ENCODE assay signal across 15 cellular contexts in genomic region chr17:59695943-59696681, GRCh38. TPM values are rescaled to one million over a fixed set of nuclear protein-coding genes. Genes with fewer than 3 reads are reported as not detected.
DNase-seq lines count a peak whose midpoint lies in the region; ATAC-seq lines count a peak whose summit lies in the region.
"Had no signal": no experiment of that assay in that cellular context is flagged by ENCODE, and none has a peak within 500 bp of the region (broad histone marks: within the 10 kb centered on the region; RNA-seq: fewer than 3 reads in every experiment).

No MANE protein-coding gene starts in this region.

- H3K4me3 Mint-ChIP-seq in activated naive CD4-positive, alpha-beta T cell treated with anti-CD3 and anti-CD28 coated beads, Interleukin-2, amount 10 ng/mL, durations not matched to agents 7 days and 5 days, result no peak overlapping the region
- no peak overlapping the region for H3K4me3 Mint-ChIP-seq in stimulated activated memory B cell treated with anti-CD40 and anti-IgM and Interleukin-4, amounts not matched to agents 10 μg/mL and 1 μg/mL and 100 μg/mL, for 72 hours

- peaks cover 28% of the 10 kb centered on the region for H3K4me1 Mint-ChIP-seq in activated naive CD4-positive, alpha-beta T cell treated with anti-CD3 and anti-CD28 coated beads, Interleukin-2, amount 10 ng/mL, durations not matched to agents 7 days and 5 days
- peaks cover 56% of the 10 kb centered on the region for H3K4me1 Mint-ChIP-seq in stimulated activated memory B cell treated with anti-CD40 and anti-IgM and Interleukin-4, amounts not matched to agents 10 μg/mL and 1 μg/mL and 100 μg/mL, for 72 hours

- peak overlapping the region; percentile 17 for H3K27ac Mint-ChIP-seq in activated naive CD4-positive, alpha-beta T cell treated with anti-CD3 and anti-CD28 coated beads, Interleukin-2, amount 10 ng/mL, durations not matched to agents 7 days and 5 days
- peak overlapping the region; percentile 61 for H3K27ac Mint-ChIP-seq in stimulated activated memory B cell treated with anti-CD40 and anti-IgM and Interleukin-4, amounts not matched to agents 10 μg/mL and 1 μg/mL and 100 μg/mL, for 72 hours

- peaks cover 96% of the 10 kb centered on the region for H3K36me3 ChIP-seq in SJSA1

- CTCF ChIA-PET in activated naive CD4-positive, alpha-beta T cell treated with anti-CD3 and anti-CD28 coated beads, Interleukin-2, amount 10 ng/mL, durations not matched to agents 7 days and 5 days (lab: Charles Lee), result interaction anchor here (1.2 kb wide), 1 partner anchor 163 kb away, joined by 4 read pairs; no protein-coding TSS in a partner anchor

- no peaks in the 10 kb centered on the region; the same call in 1 of the 2 replicates for H3K9me3 ChIP-seq in SJSA1 (replicated peaks)
- H3K9me3 ChIP-seq: BE2C, heart right ventricle, lower lobe of right lung had no signal

- ATAC-seq in stimulated activated memory B cell treated with anti-CD40 and anti-IgM and Interleukin-4, amounts not matched to agents 10 μg/mL and 1 μg/mL and 100 μg/mL, for 72 hours, result no peak
- ATAC-seq in HG02885 (IDR thresholded peaks at IDR 0.05; ENCODE audit: poor library complexity, unreplicated experiment), result no peak
- ATAC-seq: heart right ventricle, lower lobe of right lung had no signal

- peaks cover 65% of the 10 kb centered on the region for H3K36me3 Mint-ChIP-seq in activated naive CD4-positive, alpha-beta T cell treated with anti-CD3 and anti-CD28 coated beads, Interleukin-2, amount 10 ng/mL, durations not matched to agents 7 days and 5 days
- peaks cover 70% of the 10 kb centered on the region for H3K36me3 Mint-ChIP-seq in stimulated activated memory B cell treated with anti-CD40 and anti-IgM and Interleukin-4, amounts not matched to agents 10 μg/mL and 1 μg/mL and 100 μg/mL, for 72 hours

- no peaks in the 10 kb centered on the region for H3K9me3 Mint-ChIP-seq in activated naive CD4-positive, alpha-beta T cell treated with anti-CD3 and anti-CD28 coated beads, Interleukin-2, amount 10 ng/mL, durations not matched to agents 7 days and 5 days
- no peaks in the 10 kb centered on the region for H3K9me3 Mint-ChIP-seq in stimulated activated memory B cell treated with anti-CD40 and anti-IgM and Interleukin-4, amounts not matched to agents 10 μg/mL and 1 μg/mL and 100 μg/mL, for 72 hours

- no peaks in the 10 kb centered on the region for H3K27me3 ChIP-seq in SJSA1 (replicated peaks)
- H3K27me3 ChIP-seq: BE2C, heart right ventricle had no signal

- no peak overlapping the region for H3K4me3 ChIP-seq in SJSA1
- H3K4me3 ChIP-seq: heart right ventricle, lower lobe of right lung had no signal

- H3K27ac ChIP-seq in SJSA1, result peak overlapping the region; percentile 1; the same call in 1 of the 2 replicates
- H3K27ac ChIP-seq: heart right ventricle, lower lobe of right lung had no signal

- H3K27me3 Mint-ChIP-seq in activated naive CD4-positive, alpha-beta T cell treated with anti-CD3 and anti-CD28 coated beads, Interleukin-2, amount 10 ng/mL, durations not matched to agents 7 days and 5 days, result no peaks in the 10 kb centered on the region
- no peaks in the 10 kb centered on the region for H3K27me3 Mint-ChIP-seq in stimulated activated memory B cell treated with anti-CD40 and anti-IgM and Interleukin-4, amounts not matched to agents 10 μg/mL and 1 μg/mL and 100 μg/mL, for 72 hours

- no peak for DNase-seq in activated naive CD4-positive, alpha-beta T cell treated with anti-CD3 and anti-CD28 coated beads, Interleukin-2, amount 10 ng/mL, durations not matched to agents 7 days and 5 days
- DNase-seq in activated naive CD4-positive, alpha-beta T cell (lab: John Stamatoyannopoulos, UW), result no peak
- DNase-seq in SJSA1 (ENCODE audit: low read depth in 1 of 2, low spot score in 2 of 2) (no peak), fibroblast of peridontal ligament (ENCODE audit: extremely low read depth) (peak; percentile 37), AG08395 (ENCODE audit: low spot score) (no peak)
- no peak for DNase-seq in stimulated activated CD8-positive, alpha-beta memory T cell treated with anti-CD3 and anti-CD28 coated beads, Interleukin-4, amount 100 ng/mL, for 48 hours
- DNase-seq: BE2C; heart right ventricle; KG1; lower lobe of right lung; NCI-H2029 treated with DMSO at 0.1 percent for 48 hours; posterior cingulate gyrus; stimulated activated CD4-positive, alpha-beta T cell treated with anti-CD3 and anti-CD28 coated beads, Interleukin-1b, Interleukin-23, amount 100 ng/mL, for 48 hours had no signal

- H3K4me1 ChIP-seq in SJSA1 (replicated peaks), result no peaks in the 10 kb centered on the region
- H3K4me1 ChIP-seq: BE2C had no signal

RNA-seq across cellular contexts. Expression of gene PTRH2, which starts 11.1 kb away (rescaled TPM):
- total RNA-seq in SJSA1 (2014; rRNA removed; shearing (Covaris generic)), result 40.5 and 45.3 TPM in 2 replicates

RNA-seq across cellular contexts. Expression of gene VMP1, which starts 11.3 kb away (rescaled TPM):
- 203 and 228 TPM in 2 replicates for total RNA-seq in SJSA1 (2014; rRNA removed; shearing (Covaris generic))
